1 cellular context compared by ENCODE assay signal in the genomic region with DNA sequence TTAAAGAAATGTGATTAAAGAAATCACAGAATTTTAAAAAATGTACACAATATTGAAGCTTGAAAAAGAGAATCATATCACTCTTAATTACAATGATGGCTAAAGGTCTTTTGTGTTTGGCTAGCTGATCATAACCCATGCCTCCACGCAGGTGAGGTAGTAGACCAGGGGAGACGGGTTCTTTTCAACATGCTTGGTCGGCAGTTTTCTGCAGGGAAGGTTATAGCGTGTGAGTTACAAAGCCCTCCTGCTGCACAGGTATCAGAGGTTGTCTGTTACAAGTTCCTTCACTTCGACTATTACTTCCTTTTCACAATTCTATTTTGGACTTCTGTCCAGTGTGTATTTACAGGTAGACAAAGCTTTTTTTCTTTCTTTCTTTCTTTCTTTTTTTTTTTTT.
TF ChIP-seq lines count a peak whose summit lies in the region.

No MANE protein-coding gene starts in this region.

TF ChIP-seq in GM23338, 12 proteins besides CTCF, POLR2A, EP300 and RAD21 (continued from another document):
- TF ChIP-seq CREB1 (CRISPR knock-in tag; IDR thresholded peaks at IDR 0.05; ENCODE audit: low read depth) (no peak), EZH2 (IDR thresholded peaks at IDR 0.05; ENCODE audit: low read depth, unreplicated experiment) (no peak), JUNB (IDR thresholded peaks at IDR 0.05; ENCODE audit: unreplicated experiment) (no peak)
